In genomic region chr20:48196006-48196405, GRCh38 we compare ENCODE assay signal across 1 cellular context.
TF ChIP-seq lines count a peak whose summit lies in the region.

No MANE protein-coding gene starts in this region.

TF ChIP-seq in H1, 55 proteins besides CTCF, POLR2A, EP300 and RAD21:
- TF ChIP-seq CEBPB (IDR thresholded peaks at IDR 0.05; ENCODE audit: low read depth, low read length) (no peak), SIX5 (IDR thresholded peaks at IDR 0.05; ENCODE audit: low read depth, low read length) (no peak), EZH2 (IDR thresholded peaks at IDR 0.05; ENCODE audit: low read depth, low read length, severe bottlenecking) (no peak), KDM5A (IDR thresholded peaks at IDR 0.05; ENCODE audit: low read length) (no peak), HDAC2 (IDR thresholded peaks at IDR 0.05; ENCODE audit: borderline replicate concordance in 1 of 2, low read depth in 2 of 2, low read length in 2 of 2) (no peak), JUND (IDR thresholded peaks at IDR 0.05; ENCODE audit: low read length) (no peak), SP4 (IDR thresholded peaks at IDR 0.05; ENCODE audit: low read length) (no peak), TAF7 (optimal IDR thresholded peaks at IDR 0.05; ENCODE audit: borderline replicate concordance, low read depth, low read length) (no peak), SAP30 (IDR thresholded peaks at IDR 0.05; ENCODE audit: insufficient read depth, insufficient replicate concordance, low read length) (no peak), SP2 (IDR thresholded peaks at IDR 0.05; ENCODE audit: low read length) (no peak), RNF2 (IDR thresholded peaks at IDR 0.05; ENCODE audit: borderline replicate concordance, low read depth, low read length, missing control alignments, poor library complexity, severe bottlenecking) (no peak), JUN (IDR thresholded peaks at IDR 0.05; ENCODE audit: low read depth, low read length) (no peak), POU5F1 (IDR thresholded peaks at IDR 0.05; ENCODE audit: low read depth, low read length) (no peak)
